ENCODE assay signal across 22 cellular contexts in genomic region chr3:100588251-100588650, GRCh38.
"Had no signal": no experiment of that assay in that cellular context is flagged by ENCODE, and none has a peak within 500 bp of the region (broad histone marks: within the 10 kb centered on the region; RNA-seq: fewer than 3 reads in every experiment).

No MANE protein-coding gene starts in this region.

- ATAC-seq: stimulated activated effector memory CD8-positive, alpha-beta T cell treated with anti-CD3 and anti-CD28 coated beads, Interleukin-12 subunit alpha, Interleukin-12 subunit beta, amount 100 ng/mL, for 72 hours; stimulated activated memory B cell treated with anti-CD40 and anti-IgM and Interleukin-4, amounts not matched to agents 10 μg/mL and 1 μg/mL and 100 μg/mL, for 72 hours; stimulated activated naive B cell treated with anti-CD40 and anti-IgM and Interleukin-4, amounts not matched to agents 10 μg/mL and 1 μg/mL and 100 μg/mL, for 72 hours; stimulated activated naive CD8-positive, alpha-beta T cell treated with anti-CD3 and anti-CD28 coated beads, Interleukin-15, amount 100 ng/mL, for 72 hours; stimulated activated naive CD8-positive, alpha-beta T cell treated with anti-CD3 and anti-CD28 coated beads, Interleukin-15, Interleukin-2, amounts not matched to agents 100 U/mL and 50 U/mL, for 24 hours; upper lobe of right lung had no signal

- DNase-seq: stimulated activated CD4-positive, alpha-beta T cell treated with anti-CD3 and anti-CD28 coated beads, Interleukin-2, amount 100 ng/mL, for 48 hours; stimulated activated CD4-positive, alpha-beta T cell treated with anti-CD3 and anti-CD28 coated beads, Interleukin-4, amount 100 ng/mL, for 1 hour; stimulated activated CD4-positive, alpha-beta T cell treated with anti-CD3 and anti-CD28 coated beads, Interleukin-4, amount 100 ng/mL, for 24 hours; stimulated activated CD4-positive, alpha-beta T cell treated with anti-CD3 and anti-CD28 coated beads, Interleukin-4, amount 100 ng/mL, for 4 hours; stimulated activated CD8-positive, alpha-beta memory T cell treated with anti-CD3 and anti-CD28 coated beads, Interleukin-4, amount 100 ng/mL, for 48 hours; stimulated activated naive B cell treated with anti-CD40 and anti-IgM and Interleukin-4, amounts not matched to agents 10 μg/mL and 1 μg/mL and 100 μg/mL, for 72 hours; stimulated activated naive CD4-positive, alpha-beta T cell; stimulated activated naive CD4-positive, alpha-beta T cell treated with Interleukin-2 at 50 U/mL for 16 hours; stimulated activated naive CD8-positive, alpha-beta T cell treated with anti-CD3 and anti-CD28 coated beads, Interleukin-15, amount 100 ng/mL, for 72 hours; stimulated activated naive CD8-positive, alpha-beta T cell treated with anti-CD3 and anti-CD28 coated beads, Interleukin-15, Interleukin-2, amounts not matched to agents 100 U/mL and 50 U/mL, for 24 hours; stomach; substantia nigra; testis; thyroid gland; tibial artery; transverse colon; trophoblast cell; upper lobe of left lung; upper lobe of right lung; uterus had no signal
